ENCODE assay signal across 8 cellular contexts in genomic region chr9:116686693-116687073, GRCh38. TPM values are rescaled to one million over a fixed set of nuclear protein-coding genes. Genes with fewer than 3 reads are reported as not detected.
DNase-seq lines count a peak whose midpoint lies in the region; ATAC-seq and TF ChIP-seq lines count a peak whose summit lies in the region.

No MANE protein-coding gene starts in this region.

- H3K79me2 ChIP-seq in DOHH2 (ENCODE audit: control insufficient read depth, low read length) (peaks cover 37% of the 10 kb centered on the region), Karpas-422 (ENCODE audit: low read length) (peaks cover 42% of the 10 kb centered on the region)

- H3K4me1 ChIP-seq in DOHH2 (ENCODE audit: control insufficient read depth, low read length) (peaks cover 32% of the 10 kb centered on the region), Karpas-422 (ENCODE audit: low read length) (peaks cover 40% of the 10 kb centered on the region)

- peaks cover 6% of the 10 kb centered on the region for H3K36me3 Mint-ChIP-seq in dendritic cell treated with granulocyte-macrophage colony-stimulating factor and Interleukin-4, amounts not matched to agents 40 ng/mL and 50 ng/mL, for 4 days (ENCODE audit: low read depth)
- no peaks in the 10 kb centered on the region for H3K36me3 Mint-ChIP-seq in naive B cell

- no peaks in the 10 kb centered on the region for H4K20me1 ChIP-seq in DOHH2 (ENCODE audit: control insufficient read depth, insufficient read depth, low read depth, low read length)
- H4K20me1 ChIP-seq in Karpas-422 (ENCODE audit: insufficient read depth, low read depth, low read length): peaks cover 26% of the 10 kb centered on the region; the same call in 1 of the 2 replicates

- DNase-seq in Karpas-422 (no peak), naive B cell (no peak), nucleus accumbens (lab: John Stamatoyannopoulos, UW) (no peak), NOMO-1 (lab: John Stamatoyannopoulos, UW; ENCODE audit: unreplicated experiment in 2 of 2) (no peak), SW 1271 (lab: John Stamatoyannopoulos, UW) (no peak)

- H3F3A ChIP-seq in DOHH2 (ENCODE audit: control insufficient read depth, insufficient read depth): 0 out of 2 replicates have a peak, but pooled peaks cover 3% of the 10 kb centered on the region

- H3K4me2 ChIP-seq in DOHH2 (ENCODE audit: low read length) (peak overlapping the region; percentile 99), Karpas-422 (ENCODE audit: low read depth, low read length, poor library complexity, severe bottlenecking) (peak overlapping the region; percentile 96)

- peaks cover 19% of the 10 kb centered on the region for H3K27me3 Mint-ChIP-seq in dendritic cell treated with granulocyte-macrophage colony-stimulating factor and Interleukin-4, amounts not matched to agents 40 ng/mL and 50 ng/mL, for 4 days
- no peaks in the 10 kb centered on the region for H3K27me3 Mint-ChIP-seq in naive B cell

- no peak for TF ChIP-seq CTCF in DOHH2 (IDR thresholded peaks at IDR 0.05; ENCODE audit: low read depth, low read length, poor library complexity, severe bottlenecking)

- no peaks in the 10 kb centered on the region; the same call in 1 of the 2 replicates for H3K36me3 ChIP-seq in DOHH2 (ENCODE audit: control insufficient read depth, low read length)
- H3K36me3 ChIP-seq in Karpas-422 (ENCODE audit: insufficient read depth, low read length): no peaks in the 10 kb centered on the region

- H3K27me3 ChIP-seq in DOHH2 (ENCODE audit: control insufficient read depth, low read length): no peaks in the 10 kb centered on the region
- H3K27me3 ChIP-seq in Karpas-422 (ENCODE audit: low read length): no peaks in the 10 kb centered on the region

- intact Hi-C loops in dendritic cell treated with granulocyte-macrophage colony-stimulating factor and Interleukin-4, amounts not matched to agents 40 ng/mL and 50 ng/mL, for 4 days (cut with micrococcal nuclease): no loop called here

- H3K9ac ChIP-seq in Karpas-422 (ENCODE audit: low read length): peak overlapping the region; percentile 86

- H3K27ac Mint-ChIP-seq in dendritic cell treated with granulocyte-macrophage colony-stimulating factor and Interleukin-4, amounts not matched to agents 40 ng/mL and 50 ng/mL, for 4 days: peak overlapping the region; percentile 78
- H3K27ac Mint-ChIP-seq in naive B cell: peak overlapping the region; percentile 31 to 89 (median 74)

- peaks cover 8% of the 10 kb centered on the region for H3K9me3 ChIP-seq in DOHH2 (ENCODE audit: control insufficient read depth, insufficient read depth, low read length)
- H3K9me3 ChIP-seq in Karpas-422 (ENCODE audit: low read length): no peaks in the 10 kb centered on the region; the same call in 1 of the 2 replicates

- H3K9me3 Mint-ChIP-seq in dendritic cell treated with granulocyte-macrophage colony-stimulating factor and Interleukin-4, amounts not matched to agents 40 ng/mL and 50 ng/mL, for 4 days: no peaks in the 10 kb centered on the region
- peaks cover 0 to 11% (median 2%) of the 10 kb centered on the region in 7 donors for H3K9me3 Mint-ChIP-seq in naive B cell

- H3K27ac ChIP-seq in DOHH2 (ENCODE audit: low read depth, low read length) (no peak overlapping the region), Karpas-422 (ENCODE audit: low read length) (no peak overlapping the region)

- peak; percentile 44 for ATAC-seq in GM21717 (IDR thresholded peaks at IDR 0.05; ENCODE audit: unreplicated experiment)
- peak; percentile 12 to 34 for ATAC-seq in naive B cell (ENCODE audit: low read depth in 2 of 2)

- H3K9me2 ChIP-seq in DOHH2 (replicated peaks; ENCODE audit: control insufficient read depth, low read length) (no peaks in the 10 kb centered on the region), Karpas-422 (replicated peaks; ENCODE audit: insufficient read depth, low read length) (no peaks in the 10 kb centered on the region)

- peaks cover 25% of the 10 kb centered on the region for H3K4me1 Mint-ChIP-seq in dendritic cell treated with granulocyte-macrophage colony-stimulating factor and Interleukin-4, amounts not matched to agents 40 ng/mL and 50 ng/mL, for 4 days (ENCODE audit: low read depth)
- H3K4me1 Mint-ChIP-seq in naive B cell: peaks cover 34 to 49% (median 41%) of the 10 kb centered on the region in 3 donors

- peak overlapping the region; percentile 91 for H2AFZ ChIP-seq in Karpas-422 (ENCODE audit: low read length)

- peak overlapping the region; percentile 88 for H3K4me3 Mint-ChIP-seq in dendritic cell treated with granulocyte-macrophage colony-stimulating factor and Interleukin-4, amounts not matched to agents 40 ng/mL and 50 ng/mL, for 4 days
- peak overlapping the region; percentile 81 to 97 (median 92) for H3K4me3 Mint-ChIP-seq in naive B cell

- H3K4me3 ChIP-seq in DOHH2 (ENCODE audit: low read length): peak overlapping the region; percentile 91
- H3K4me3 ChIP-seq in Karpas-422 (ENCODE audit: low read length): peak overlapping the region; percentile 77

RNA-seq across cellular contexts. Expression of gene TRIM32, which starts 0.4 kb away (rescaled TPM):
- total RNA-seq in Karpas-422 (2014; rRNA removed; shearing (Covaris generic); ENCODE audit: low replicate concordance): 20.7 and 23.9 TPM in 2 replicates
- polyA plus RNA-seq in naive B cell (ENCODE audit: low read depth in 6 of 6): 10 to 100 TPM in 2 of 6 donors, 1 to 10 TPM in 4; 7.1 to 11.0 (median 10.0) TPM
